Comparison of ENCODE assay signal across 14 cellular contexts in the genomic region with DNA sequence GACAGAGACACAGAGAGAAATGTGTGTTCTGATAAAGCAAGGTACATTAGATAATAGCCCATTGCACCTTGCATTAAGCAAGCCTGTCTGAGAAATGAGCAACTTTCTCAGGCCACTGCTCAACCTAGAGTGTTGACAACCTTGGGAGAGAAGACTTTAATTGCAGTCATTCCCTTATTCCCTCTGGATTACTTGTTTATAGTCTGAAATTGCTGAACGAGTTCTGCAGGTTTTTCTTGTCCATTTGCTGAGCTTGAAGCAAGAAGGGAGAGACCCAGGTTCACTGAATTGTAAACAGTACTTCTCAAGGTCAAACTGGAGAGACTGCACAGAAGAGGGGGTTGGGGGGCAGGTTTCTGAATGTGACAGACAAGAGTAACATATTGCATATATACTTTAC.
DNase-seq lines count a peak whose midpoint lies in the region; ATAC-seq, FAIRE-seq and TF ChIP-seq lines count a peak whose summit lies in the region.
"Had no signal": no experiment of that assay in that cellular context is flagged by ENCODE, and none has a peak within 500 bp of the region (broad histone marks: within the 10 kb centered on the region; RNA-seq: fewer than 3 reads in every experiment).

No MANE protein-coding gene starts in this region.

- peaks cover 11% of the 10 kb centered on the region for H3K9me3 Mint-ChIP-seq in glutamatergic neuron (ENCODE audit: unreplicated experiment)
- H3K9me3 Mint-ChIP-seq in stimulated activated memory B cell treated with anti-CD40 and anti-IgM and Interleukin-4, amounts not matched to agents 10 μg/mL and 1 μg/mL and 100 μg/mL, for 72 hours: no peaks in the 10 kb centered on the region

- peak overlapping the region; percentile 20 for H3K27ac Mint-ChIP-seq in glutamatergic neuron (ENCODE audit: unreplicated experiment)
- H3K27ac Mint-ChIP-seq in stimulated activated memory B cell treated with anti-CD40 and anti-IgM and Interleukin-4, amounts not matched to agents 10 μg/mL and 1 μg/mL and 100 μg/mL, for 72 hours: peak overlapping the region; percentile 40

- no peaks in the 10 kb centered on the region for H3K36me3 Mint-ChIP-seq in glutamatergic neuron (ENCODE audit: unreplicated experiment)
- H3K36me3 Mint-ChIP-seq in stimulated activated memory B cell treated with anti-CD40 and anti-IgM and Interleukin-4, amounts not matched to agents 10 μg/mL and 1 μg/mL and 100 μg/mL, for 72 hours: no peaks in the 10 kb centered on the region

- H3K27me3 Mint-ChIP-seq in glutamatergic neuron (ENCODE audit: unreplicated experiment): peaks cover 2% of the 10 kb centered on the region
- no peaks in the 10 kb centered on the region for H3K27me3 Mint-ChIP-seq in stimulated activated memory B cell treated with anti-CD40 and anti-IgM and Interleukin-4, amounts not matched to agents 10 μg/mL and 1 μg/mL and 100 μg/mL, for 72 hours

- H3K4me3 Mint-ChIP-seq in glutamatergic neuron (ENCODE audit: unreplicated experiment): no peak overlapping the region
- no peak overlapping the region for H3K4me3 Mint-ChIP-seq in stimulated activated memory B cell treated with anti-CD40 and anti-IgM and Interleukin-4, amounts not matched to agents 10 μg/mL and 1 μg/mL and 100 μg/mL, for 72 hours

- ATAC-seq in stimulated activated memory B cell treated with anti-CD40 and anti-IgM and Interleukin-4, amounts not matched to agents 10 μg/mL and 1 μg/mL and 100 μg/mL, for 72 hours: no peak
- ATAC-seq in GM21737 (IDR thresholded peaks at IDR 0.05; ENCODE audit: unreplicated experiment): no peak

- no peak for FAIRE-seq in frontal cortex (lab: Jason Lieb, UNC)
- FAIRE-seq: A204.1, G401.6 had no signal

- DNase-seq in DMS153 (lab: John Stamatoyannopoulos, UW) (peak; percentile 75), DMS153 treated with DMSO at 0.1 percent for 48 hours (lab: John Stamatoyannopoulos, UW; ENCODE audit: unreplicated experiment) (no peak), NCI-H526 treated with DMSO at 0.1 percent for 48 hours (lab: John Stamatoyannopoulos, UW) (peak; percentile 82), glutamatergic neuron (no peak), frontal cortex (ENCODE audit: low spot score in 2 of 2) (no peak)
- DNase-seq in activated CD4-positive, alpha-beta T cell treated with anti-CD3 and anti-CD28 coated beads for 1 hour: no peak
- DNase-seq: anterior cingulate cortex; Kasumi-1; NK-92 treated with Interleukin-12 subunit alpha and Interleukin-12 subunit beta, amount 100 ng/mL, for 24 hours; tibial artery had no signal

- TF ChIP-seq CTCF in glutamatergic neuron (IDR thresholded peaks at IDR 0.05; ENCODE audit: partially characterized antibody, unreplicated experiment): no peak

- H3K4me1 Mint-ChIP-seq in glutamatergic neuron (ENCODE audit: low read depth, unreplicated experiment): peaks cover 39% of the 10 kb centered on the region
- peaks cover 52% of the 10 kb centered on the region for H3K4me1 Mint-ChIP-seq in stimulated activated memory B cell treated with anti-CD40 and anti-IgM and Interleukin-4, amounts not matched to agents 10 μg/mL and 1 μg/mL and 100 μg/mL, for 72 hours

Comparison
In these comparisons a context has a peak if more than half of its experiments do, and no peak if none do; other contexts are left out.
1. DNase-seq: peak in DMS153 (single experiment) and NCI-H526 treated with DMSO at 0.1 percent for 48 hours (single experiment); none in DMS153 treated with DMSO at 0.1 percent for 48 hours (single experiment), glutamatergic neuron (single experiment), activated CD4-positive, alpha-beta T cell treated with anti-CD3 and anti-CD28 coated beads for 1 hour (single experiment) and frontal cortex (0 of 2).